Comparison of ENCODE assay signal across 1 cellular context in genomic region chr21:37220981-37221664, GRCh38.
TF ChIP-seq lines count a peak whose summit lies in the region.

No MANE protein-coding gene starts in this region.

TF ChIP-seq in HepG2, 621 proteins besides CTCF, POLR2A, EP300 and RAD21 (continued from another document and continues in another):
- TF ChIP-seq ZNF318 (CRISPR knock-in tag; IDR thresholded peaks at IDR 0.05) (peak; percentile 75; the same call in 1 of the 2 replicates), ZNF501 (CRISPR knock-in tag; IDR thresholded peaks at IDR 0.05) (peak; percentile 94), MAF1 (CRISPR knock-in tag; IDR thresholded peaks at IDR 0.05; ENCODE audit: borderline replicate concordance) (peak; percentile 69; the same call in 1 of the 2 replicates), HNRNPL (IDR thresholded peaks at IDR 0.05; ENCODE audit: low read depth, low read length) (no peak), DMAP1 (CRISPR knock-in tag; IDR thresholded peaks at IDR 0.05) (peak; percentile 81; the same call in 1 of the 2 replicates), TEAD3 (CRISPR knock-in tag; optimal IDR thresholded peaks at IDR 0.05; ENCODE audit: borderline replicate concordance) (peak; percentile 80), GZF1 (CRISPR knock-in tag; IDR thresholded peaks at IDR 0.05) (0 out of 2 replicates have a peak, but pooled peaks have one; percentile 51), EZH2 (conservative IDR thresholded peaks at IDR 0.05; ENCODE audit: low read depth, low read length) (no peak), JDP2 (CRISPR knock-in tag; IDR thresholded peaks at IDR 0.05; ENCODE audit: borderline replicate concordance) (no peak; the same call in 1 of the 2 replicates), ARHGAP35 (CRISPR knock-in tag; IDR thresholded peaks at IDR 0.05; ENCODE audit: borderline replicate concordance) (peak; percentile 80; the same call in 1 of the 2 replicates), JUND (CRISPR knock-in tag; IDR thresholded peaks at IDR 0.05) (peak; percentile 19; the same call in 1 of the 2 replicates), MBD4 (IDR thresholded peaks at IDR 0.05; ENCODE audit: borderline replicate concordance, low read length) (no peak), SALL1 (CRISPR knock-in tag; IDR thresholded peaks at IDR 0.05) (peak; percentile 93), ZNF251 (CRISPR knock-in tag; IDR thresholded peaks at IDR 0.05) (no peak), KAT2B (IDR thresholded peaks at IDR 0.05; ENCODE audit: borderline replicate concordance, low read depth, low read length) (no peak), ZNF296 (CRISPR knock-in tag; conservative IDR thresholded peaks at IDR 0.05) (no peak), RXRB (CRISPR knock-in tag; IDR thresholded peaks at IDR 0.05; ENCODE audit: borderline replicate concordance) (peak; percentile 48), IKZF5 (CRISPR knock-in tag; IDR thresholded peaks at IDR 0.05) (peak; percentile 81; the same call in 1 of the 2 replicates), HDAC6 (IDR thresholded peaks at IDR 0.05; ENCODE audit: low read depth, low read length) (no peak), KLF9 (CRISPR knock-in tag; IDR thresholded peaks at IDR 0.05; ENCODE audit: low read depth) (peak; percentile 51; the same call in 1 of the 2 replicates), ISX (CRISPR knock-in tag; conservative IDR thresholded peaks at IDR 0.05) (0 out of 2 replicates have a peak, but pooled peaks have one; percentile 79)
- TF ChIP-seq, protein P1, sequence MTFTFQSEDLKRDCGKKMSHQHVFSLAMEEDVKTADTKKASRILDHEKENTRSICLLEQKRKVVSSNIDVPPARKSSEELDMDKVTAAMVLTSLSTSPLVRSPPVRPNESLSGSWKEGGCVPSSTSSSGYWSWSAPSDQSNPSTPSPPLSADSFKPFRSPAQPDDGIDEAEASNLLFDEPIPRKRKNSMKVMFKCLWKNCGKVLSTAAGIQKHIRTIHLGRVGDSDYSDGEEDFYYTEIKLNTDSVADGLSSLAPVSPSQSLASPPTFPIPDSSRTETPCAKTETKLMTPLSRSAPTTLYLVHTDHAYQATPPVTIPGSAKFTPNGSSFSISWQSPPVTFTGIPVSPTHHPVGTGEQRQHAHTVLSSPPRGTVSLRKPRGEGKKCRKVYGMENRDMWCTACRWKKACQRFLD (CRISPR knock-in tag; IDR thresholded peaks at IDR 0.05; ENCODE audit: borderline replicate concordance), result peak; percentile 79; the same call in 1 of the 2 replicates
- TF ChIP-seq, protein P2, sequence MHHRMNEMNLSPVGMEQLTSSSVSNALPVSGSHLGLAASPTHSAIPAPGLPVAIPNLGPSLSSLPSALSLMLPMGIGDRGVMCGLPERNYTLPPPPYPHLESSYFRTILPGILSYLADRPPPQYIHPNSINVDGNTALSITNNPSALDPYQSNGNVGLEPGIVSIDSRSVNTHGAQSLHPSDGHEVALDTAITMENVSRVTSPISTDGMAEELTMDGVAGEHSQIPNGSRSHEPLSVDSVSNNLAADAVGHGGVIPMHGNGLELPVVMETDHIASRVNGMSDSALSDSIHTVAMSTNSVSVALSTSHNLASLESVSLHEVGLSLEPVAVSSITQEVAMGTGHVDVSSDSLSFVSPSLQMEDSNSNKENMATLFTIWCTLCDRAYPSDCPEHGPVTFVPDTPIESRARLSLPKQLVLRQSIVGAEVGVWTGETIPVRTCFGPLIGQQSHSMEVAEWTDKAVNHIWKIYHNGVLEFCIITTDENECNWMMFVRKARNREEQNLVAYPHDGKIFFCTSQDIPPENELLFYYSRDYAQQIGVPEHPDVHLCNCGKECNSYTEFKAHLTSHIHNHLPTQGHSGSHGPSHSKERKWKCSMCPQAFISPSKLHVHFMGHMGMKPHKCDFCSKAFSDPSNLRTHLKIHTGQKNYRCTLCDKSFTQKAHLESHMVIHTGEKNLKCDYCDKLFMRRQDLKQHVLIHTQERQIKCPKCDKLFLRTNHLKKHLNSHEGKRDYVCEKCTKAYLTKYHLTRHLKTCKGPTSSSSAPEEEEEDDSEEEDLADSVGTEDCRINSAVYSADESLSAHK (CRISPR knock-in tag; IDR thresholded peaks at IDR 0.05; ENCODE audit: borderline replicate concordance), result no peak
- TF ChIP-seq, protein P3, sequence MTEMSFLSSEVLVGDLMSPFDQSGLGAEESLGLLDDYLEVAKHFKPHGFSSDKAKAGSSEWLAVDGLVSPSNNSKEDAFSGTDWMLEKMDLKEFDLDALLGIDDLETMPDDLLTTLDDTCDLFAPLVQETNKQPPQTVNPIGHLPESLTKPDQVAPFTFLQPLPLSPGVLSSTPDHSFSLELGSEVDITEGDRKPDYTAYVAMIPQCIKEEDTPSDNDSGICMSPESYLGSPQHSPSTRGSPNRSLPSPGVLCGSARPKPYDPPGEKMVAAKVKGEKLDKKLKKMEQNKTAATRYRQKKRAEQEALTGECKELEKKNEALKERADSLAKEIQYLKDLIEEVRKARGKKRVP (CRISPR knock-in tag; IDR thresholded peaks at IDR 0.05), result peak in 1 of 2 experiments; percentile 52; a peak in 1 of 4 replicates
- TF ChIP-seq, protein P4, sequence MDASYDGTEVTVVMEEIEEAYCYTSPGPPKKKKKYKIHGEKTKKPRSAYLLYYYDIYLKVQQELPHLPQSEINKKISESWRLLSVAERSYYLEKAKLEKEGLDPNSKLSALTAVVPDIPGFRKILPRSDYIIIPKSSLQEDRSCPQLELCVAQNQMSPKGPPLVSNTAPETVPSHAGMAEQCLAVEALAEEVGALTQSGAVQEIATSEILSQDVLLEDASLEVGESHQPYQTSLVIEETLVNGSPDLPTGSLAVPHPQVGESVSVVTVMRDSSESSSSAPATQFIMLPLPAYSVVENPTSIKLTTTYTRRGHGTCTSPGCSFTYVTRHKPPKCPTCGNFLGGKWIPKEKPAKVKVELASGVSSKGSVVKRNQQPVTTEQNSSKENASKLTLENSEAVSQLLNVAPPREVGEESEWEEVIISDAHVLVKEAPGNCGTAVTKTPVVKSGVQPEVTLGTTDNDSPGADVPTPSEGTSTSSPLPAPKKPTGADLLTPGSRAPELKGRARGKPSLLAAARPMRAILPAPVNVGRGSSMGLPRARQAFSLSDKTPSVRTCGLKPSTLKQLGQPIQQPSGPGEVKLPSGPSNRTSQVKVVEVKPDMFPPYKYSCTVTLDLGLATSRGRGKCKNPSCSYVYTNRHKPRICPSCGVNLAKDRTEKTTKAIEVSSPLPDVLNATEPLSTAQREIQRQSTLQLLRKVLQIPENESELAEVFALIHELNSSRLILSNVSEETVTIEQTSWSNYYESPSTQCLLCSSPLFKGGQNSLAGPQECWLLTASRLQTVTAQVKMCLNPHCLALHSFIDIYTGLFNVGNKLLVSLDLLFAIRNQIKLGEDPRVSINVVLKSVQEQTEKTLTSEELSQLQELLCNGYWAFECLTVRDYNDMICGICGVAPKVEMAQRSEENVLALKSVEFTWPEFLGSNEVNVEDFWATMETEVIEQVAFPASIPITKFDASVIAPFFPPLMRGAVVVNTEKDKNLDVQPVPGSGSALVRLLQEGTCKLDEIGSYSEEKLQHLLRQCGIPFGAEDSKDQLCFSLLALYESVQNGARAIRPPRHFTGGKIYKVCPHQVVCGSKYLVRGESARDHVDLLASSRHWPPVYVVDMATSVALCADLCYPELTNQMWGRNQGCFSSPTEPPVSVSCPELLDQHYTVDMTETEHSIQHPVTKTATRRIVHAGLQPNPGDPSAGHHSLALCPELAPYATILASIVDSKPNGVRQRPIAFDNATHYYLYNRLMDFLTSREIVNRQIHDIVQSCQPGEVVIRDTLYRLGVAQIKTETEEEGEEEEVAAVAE (CRISPR knock-in tag; IDR thresholded peaks at IDR 0.05; ENCODE audit: borderline replicate concordance), result peak; percentile 67; the same call in 1 of the 2 replicates
- TF ChIP-seq, protein P5, sequence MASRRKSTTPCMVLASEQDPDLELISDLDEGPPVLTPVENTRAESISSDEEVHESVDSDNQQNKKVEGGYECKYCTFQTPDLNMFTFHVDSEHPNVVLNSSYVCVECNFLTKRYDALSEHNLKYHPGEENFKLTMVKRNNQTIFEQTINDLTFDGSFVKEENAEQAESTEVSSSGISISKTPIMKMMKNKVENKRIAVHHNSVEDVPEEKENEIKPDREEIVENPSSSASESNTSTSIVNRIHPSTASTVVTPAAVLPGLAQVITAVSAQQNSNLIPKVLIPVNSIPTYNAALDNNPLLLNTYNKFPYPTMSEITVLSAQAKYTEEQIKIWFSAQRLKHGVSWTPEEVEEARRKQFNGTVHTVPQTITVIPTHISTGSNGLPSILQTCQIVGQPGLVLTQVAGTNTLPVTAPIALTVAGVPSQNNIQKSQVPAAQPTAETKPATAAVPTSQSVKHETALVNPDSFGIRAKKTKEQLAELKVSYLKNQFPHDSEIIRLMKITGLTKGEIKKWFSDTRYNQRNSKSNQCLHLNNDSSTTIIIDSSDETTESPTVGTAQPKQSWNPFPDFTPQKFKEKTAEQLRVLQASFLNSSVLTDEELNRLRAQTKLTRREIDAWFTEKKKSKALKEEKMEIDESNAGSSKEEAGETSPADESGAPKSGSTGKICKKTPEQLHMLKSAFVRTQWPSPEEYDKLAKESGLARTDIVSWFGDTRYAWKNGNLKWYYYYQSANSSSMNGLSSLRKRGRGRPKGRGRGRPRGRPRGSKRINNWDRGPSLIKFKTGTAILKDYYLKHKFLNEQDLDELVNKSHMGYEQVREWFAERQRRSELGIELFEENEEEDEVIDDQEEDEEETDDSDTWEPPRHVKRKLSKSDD (CRISPR knock-in tag; IDR thresholded peaks at IDR 0.05; ENCODE audit: low read depth), result 0 out of 2 replicates have a peak, but pooled peaks have one; percentile 31
